ENCODE assay signal across 8 cellular contexts in the genomic region with DNA sequence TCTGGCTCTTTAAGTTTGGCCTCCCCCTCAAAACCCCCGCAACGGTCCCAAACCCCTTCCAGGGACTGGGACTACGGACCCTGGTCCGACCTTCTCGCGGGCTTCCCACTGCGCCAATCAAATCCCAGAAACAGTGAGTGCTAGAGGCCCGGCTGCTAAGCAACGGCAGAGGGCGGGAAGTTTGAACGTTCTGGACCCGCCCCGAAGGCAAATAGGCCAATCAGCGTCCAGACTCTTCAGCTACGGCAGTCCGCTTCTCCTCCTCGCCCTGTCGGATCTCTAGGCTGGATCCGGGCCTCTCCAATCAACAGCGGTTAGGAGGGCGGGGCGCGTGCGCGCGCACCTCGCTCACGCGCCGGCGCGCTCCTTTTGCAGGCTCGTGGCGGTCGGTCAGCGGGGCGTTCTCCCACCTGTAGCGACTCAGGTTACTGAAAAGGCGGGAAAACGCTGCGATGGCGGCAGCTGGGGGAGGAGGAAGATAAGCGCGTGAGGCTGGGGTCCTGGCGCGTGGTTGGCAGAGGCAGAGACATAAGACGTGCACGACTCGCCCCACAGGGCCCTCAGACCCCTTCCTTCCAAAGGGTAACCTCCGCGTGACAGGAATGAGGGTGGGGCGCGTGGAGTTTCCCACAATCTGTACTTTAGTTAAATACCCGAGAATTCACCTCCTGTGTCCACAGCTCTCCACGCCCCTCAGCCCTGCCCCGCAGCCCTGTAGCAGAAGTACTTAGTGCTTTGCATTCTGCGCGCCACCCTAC. TPM values are rescaled to one million over a fixed set of nuclear protein-coding genes. Genes with fewer than 3 reads are reported as not detected.
A peak's percentile ranks its signal among the peaks of the same experiment; 100 is the strongest.
DNase-seq lines count a peak whose midpoint lies in the region; ATAC-seq, FAIRE-seq and TF ChIP-seq lines count a peak whose summit lies in the region.

A gene (plus strand): TSS at position 367 of the 758 bp plus-strand sequence. CDS start 462 bp downstream, outside the sequence.

- peak; percentile 94 for FAIRE-seq in GM12891 (lab: Jason Lieb, UNC)

- ATAC-seq in HG02763 (IDR thresholded peaks at IDR 0.05; ENCODE audit: unreplicated experiment) (peak; percentile 77), left cardiac atrium (peak; percentile 93 to 96)

- peak; percentile 70; the same call in 1 of the 2 replicates for TF ChIP-seq POLR2A in GM12891 (IDR thresholded peaks at IDR 0.05; ENCODE audit: low read depth, low read length)

- intact Hi-C loops in left cardiac atrium (cut with DNase I) (loop anchor here in 1 of 2 donors (10.0 kb wide), 2 partner anchors 55 to 95 kb away; a partner anchor contains a TSS), posterior vena cava (cut with DNase I) (loop anchor here in 1 of 2 donors (10.0 kb wide), 1 partner anchor 55 kb away; a partner anchor contains a TSS)

- DNase-seq in GM12891 (ENCODE audit: insufficient read length, low spot score) (peak; percentile 90), NCI-H1417 treated with DMSO at 0.1 percent for 48 hours (lab: John Stamatoyannopoulos, UW) (peak; percentile 96), T-helper 1 cell (peak; percentile 86 to 99 (median 91)), amniotic epithelial cell (ENCODE audit: low read depth) (peak; percentile 98), left cardiac atrium (peak; percentile 98), posterior vena cava (ENCODE audit: low spot score) (peak; percentile 99), ureter (ENCODE audit: low spot score) (peak; percentile 98)

TF ChIP-seq in GM12891, 5 proteins besides CTCF, POLR2A, EP300 and RAD21:
- TF ChIP-seq PAX5 (IDR thresholded peaks at IDR 0.05; ENCODE audit: insufficient read depth, low read length, severe bottlenecking) (no peak), SPI1 (IDR thresholded peaks at IDR 0.05; ENCODE audit: low read depth, low read length) (no peak), POU2F2 (IDR thresholded peaks at IDR 0.05; ENCODE audit: low read depth, low read length) (peak; percentile 37; the same call in 1 of the 2 replicates), TAF1 (IDR thresholded peaks at IDR 0.05; ENCODE audit: low read depth, low read length) (peak; percentile 45), POLR2AphosphoS5 (IDR thresholded peaks at IDR 0.05; ENCODE audit: low read depth, low read length) (0 out of 2 replicates have a peak, but pooled peaks have one; percentile 26)

RNA-seq across cellular contexts. Expression of the gene that starts here (rescaled TPM):
- 20.7 TPM for polyA plus RNA-seq in GM12891 (2012; ENCODE audit: low read depth, missing spikeins)
- total RNA-seq in left cardiac atrium (1 to 10 TPM; 2.6 to 3.0 TPM), posterior vena cava (1 to 10 TPM; 7.7 to 9.8 TPM), ureter (27.8 TPM)

Comparison
In these comparisons a context has a peak if more than half of its experiments do, and no peak if none do; other contexts are left out.
1. Peak in every context shown above with its lines: DNase-seq and ATAC-seq.